In the genomic region with DNA sequence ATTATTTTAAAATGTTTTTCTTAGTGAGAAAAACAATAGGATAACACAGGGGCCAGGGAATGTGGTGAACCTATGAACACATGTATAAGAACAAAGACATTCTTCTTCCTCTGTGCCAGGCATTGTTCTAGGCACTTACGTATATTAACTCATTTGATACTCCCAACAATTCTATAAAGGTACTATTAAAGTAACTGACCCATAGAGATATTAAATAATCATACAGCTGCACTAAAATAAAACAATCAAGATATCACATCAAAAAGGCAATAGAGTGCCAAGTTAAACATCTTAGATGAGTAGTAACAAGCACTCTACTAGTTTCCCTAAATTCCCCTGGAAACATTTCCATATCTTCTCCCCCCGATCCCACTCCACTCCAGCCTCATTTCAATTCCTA, we compare ENCODE assay signal across 23 cellular contexts.
"Had no signal": no experiment of that assay in that cellular context is flagged by ENCODE, and none has a peak within 500 bp of the region (broad histone marks: within the 10 kb centered on the region; RNA-seq: fewer than 3 reads in every experiment).

No MANE protein-coding gene starts in this region.

- H3K27me3 ChIP-seq: MG63 had no signal

- H3K4me2 ChIP-seq: SK-N-SH had no signal

- H3K4me3 ChIP-seq: MG63 had no signal

- H3K27ac ChIP-seq: RWPE1 had no signal

- H3K36me3 ChIP-seq: MG63 had no signal

- ATAC-seq: Panc1, PC-3 had no signal

- DNase-seq: Kasumi-1; KG1; MG63; NCI-H1092; NCI-H1105 treated with DMSO at 0.1 percent for 48 hours; NCI-H1417 treated with DMSO at 0.1 percent for 48 hours; NCI-H187; NCI-H2029; NCI-H2081 treated with DMSO at 0.1 percent for 48 hours; NCI-H2171; NCI-H226; NCI-H446; NCI-H510A; NCI-H524 treated with DMSO at 0.1 percent for 48 hours; NCI-H69; NCI-H774; NK-92 treated with Interleukin-12 subunit alpha and Interleukin-12 subunit beta, amount 100 ng/mL, for 24 hours; PC-3; SHP77; SK-N-SH; SW 1271 had no signal

- H3K9me2 ChIP-seq: SK-N-SH had no signal

- H3K9me3 ChIP-seq: MG63, SK-N-SH had no signal

- H3K9ac ChIP-seq: SK-N-SH had no signal
